19 cellular contexts compared by ENCODE assay signal in the genomic region with DNA sequence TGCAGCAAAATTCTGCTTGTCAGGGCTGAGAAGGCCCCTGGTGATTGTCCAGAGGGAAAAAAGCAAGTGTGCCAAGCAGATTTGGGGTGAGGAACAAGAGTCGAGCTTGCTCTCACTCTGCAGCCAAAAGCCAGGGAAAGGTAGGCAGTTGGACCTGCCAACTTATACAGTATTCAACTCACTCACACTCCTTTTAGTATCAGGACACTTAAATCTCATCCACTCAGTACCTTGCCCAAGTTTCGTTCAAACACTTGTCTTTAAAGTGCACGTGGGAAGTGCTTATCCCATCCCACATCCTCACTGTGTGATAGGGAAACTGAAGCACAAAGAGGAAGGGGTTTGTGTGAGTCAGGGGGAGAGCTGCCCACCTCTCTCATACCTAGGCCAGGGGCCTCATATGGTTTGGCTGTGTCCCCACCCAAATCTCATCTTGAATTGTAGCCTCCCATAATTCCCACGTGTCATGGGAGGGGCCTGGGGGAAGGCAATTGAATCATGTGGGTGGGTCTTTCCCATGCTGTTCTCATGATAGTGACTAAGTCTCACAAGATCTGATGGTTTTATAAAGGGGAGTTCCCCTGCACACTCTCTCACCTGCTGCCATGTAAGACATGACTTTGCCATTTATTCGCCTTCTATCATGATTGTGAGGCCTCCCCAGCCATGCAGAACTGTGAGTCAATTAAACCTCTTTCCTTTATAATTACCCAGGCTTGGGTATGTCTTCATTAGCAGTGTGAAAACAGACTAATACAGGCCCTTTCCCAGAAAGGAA. TPM values are rescaled to one million over a fixed set of nuclear protein-coding genes. Genes with fewer than 3 reads are reported as not detected.
DNase-seq lines count a peak whose midpoint lies in the region; TF ChIP-seq lines count a peak whose summit lies in the region.
"Had no signal": no experiment of that assay in that cellular context is flagged by ENCODE, and none has a peak within 500 bp of the region (broad histone marks: within the 10 kb centered on the region; RNA-seq: fewer than 3 reads in every experiment).

No MANE protein-coding gene starts in this region.

- H3K27ac Mint-ChIP-seq in brain (peak overlapping the region in 4 of 5 experiments; percentile 73 to 95 (median 94)), neural progenitor cell (no peak overlapping the region)
- H3K27ac Mint-ChIP-seq: GM23338, HFFc6 had no signal

- H3K4me2 ChIP-seq in neural progenitor cell = peak overlapping the region; percentile 49
- H3K4me2 ChIP-seq: A549, GM23338, PC-9 had no signal

- peaks cover 16 to 52% (median 28%) of the 10 kb centered on the region in 5 experiments for H3K9me3 Mint-ChIP-seq in brain
- peaks cover 24% of the 10 kb centered on the region for H3K9me3 Mint-ChIP-seq in neural progenitor cell

- in situ Hi-C loops in Caki2 (cut with HindIII; ENCODE audit: low pct_unique_long_range_greater_than_20kb, low sequenced_read_pairs) = no loop called here

- peaks cover 30% of the 10 kb centered on the region for H3K4me1 ChIP-seq in neural progenitor cell
- peaks cover 0 to 3% of the 10 kb centered on the region in 2 donors for H3K4me1 ChIP-seq in thyroid gland
- H3K4me1 ChIP-seq: A549 had no signal

- H3K4me1 Mint-ChIP-seq in brain (peaks cover 37% of the 10 kb centered on the region), neural progenitor cell (peaks cover 24% of the 10 kb centered on the region)
- H3K4me1 Mint-ChIP-seq: GM23338 had no signal

- H3K27me3 Mint-ChIP-seq in brain (peaks cover 6% of the 10 kb centered on the region), neural progenitor cell (ENCODE audit: insufficient read depth, low read depth) (peaks cover 17% of the 10 kb centered on the region)

- H3K9me3 ChIP-seq in neural progenitor cell (ENCODE audit: low read depth) (no peaks in the 10 kb centered on the region), thyroid gland (no peaks in the 10 kb centered on the region)

- H3K4me3 Mint-ChIP-seq in brain (peak overlapping the region in 1 of 5 experiments; percentile 20), neural progenitor cell (no peak overlapping the region)
- H3K4me3 Mint-ChIP-seq: GM23338, HFFc6 had no signal

- TF ChIP-seq CTCF in brain (conservative IDR thresholded peaks at IDR 0.05) = no peak
- TF ChIP-seq CTCF in neural progenitor cell (IDR thresholded peaks at IDR 0.05) = no peak
- no peak for TF ChIP-seq CTCF in thyroid gland (IDR thresholded peaks at IDR 0.05)

- no peaks in the 10 kb centered on the region for H3K36me3 Mint-ChIP-seq in brain
- H3K36me3 Mint-ChIP-seq in neural progenitor cell = no peaks in the 10 kb centered on the region

- no peak overlapping the region for H2AFZ ChIP-seq in neural progenitor cell (replicated peaks)
- H2AFZ ChIP-seq: GM23338, PC-9 had no signal

- H3K79me2 ChIP-seq in neural progenitor cell (ENCODE audit: low read depth) = no peaks in the 10 kb centered on the region

- no peaks in the 10 kb centered on the region for H3K36me3 ChIP-seq in neural progenitor cell
- no peaks in the 10 kb centered on the region for H3K36me3 ChIP-seq in thyroid gland

- peak; percentile 28 for DNase-seq in activated CD8-positive, alpha-beta memory T cell treated with anti-CD3 and anti-CD28 coated beads for 24 hours
- no peak for DNase-seq in activated CD8-positive, alpha-beta memory T cell treated with anti-CD3 and anti-CD28 coated beads, Interleukin-2, amount 50 U/mL, for 4 hours
- DNase-seq in Caki2 (ENCODE audit: low read depth) (peak; percentile 34), neural progenitor cell (ENCODE audit: low spot score) (no peak), NCI-H128 (lab: John Stamatoyannopoulos, UW; ENCODE audit: unreplicated experiment) (no peak), thyroid gland (no peak)
- DNase-seq: C1 segment of cervical spinal cord, DMS 273 treated with DMSO at 0.1 percent for 48 hours, GDM1, HFFc6, NCI-H1105 treated with DMSO at 0.1 percent for 48 hours, NCI-H187 treated with DMSO at 0.1 percent for 48 hours, NCI-H2171, NCI-H446 treated with DMSO at 0.1 percent for 48 hours, NCI-H82, PC-9 had no signal

- H3K4me3 ChIP-seq in neural progenitor cell (no peak overlapping the region), thyroid gland (replicated peaks in 1 of 3) (no peak overlapping the region)
- H3K4me3 ChIP-seq: A549, GM23338, PC-9 had no signal

- TF ChIP-seq POLR2A in thyroid gland (IDR thresholded peaks at IDR 0.05) = no peak

- intact Hi-C loops in thyroid gland (cut with DNase I) = no loop called here

- WGBS in thyroid gland, 2 donors = 65 to 72% methylated on average over 5 of the region's 5 CpGs

- no peak overlapping the region for H3K9ac ChIP-seq in neural progenitor cell

- H4K20me1 ChIP-seq in neural progenitor cell (ENCODE audit: low read depth) = no peaks in the 10 kb centered on the region

- peaks cover 28% of the 10 kb centered on the region for H3F3A ChIP-seq in neural progenitor cell (ENCODE audit: low read depth)

- H3K27me3 ChIP-seq in neural progenitor cell (peaks cover 6% of the 10 kb centered on the region), thyroid gland (no peaks in the 10 kb centered on the region)

- H3K27ac ChIP-seq in neural progenitor cell (peak overlapping the region; percentile 43), thyroid gland (no peak overlapping the region)
- H3K27ac ChIP-seq: A549, PC-9 had no signal

RNA-seq across cellular contexts. Expression of a gene that starts 25.6 kb away (rescaled TPM):
- not detected in 2 replicates for total RNA-seq in Caki2 (2014; rRNA removed; shearing (Covaris generic); ENCODE audit: low replicate concordance)
- polyA plus RNA-seq in brain (ENCODE audit: insufficient read depth, low read depth, low replicate concordance) = not detected
- total RNA-seq in neural progenitor cell (ENCODE audit: low replicate concordance) = not detected in 2 replicates
- not detected for total RNA-seq in thyroid gland
- total RNA-seq: GM23338, HFFc6, PC-9 had no signal
- polyA plus RNA-seq: A549, GM23338 had no signal

Comparison
In these comparisons a context has a peak if more than half of its experiments do, and no peak if none do; other contexts are left out.
1. DNase-seq: peak in activated CD8-positive, alpha-beta memory T cell treated with anti-CD3 and anti-CD28 coated beads for 24 hours (single experiment) and Caki2 (single experiment); none in activated CD8-positive, alpha-beta memory T cell treated with anti-CD3 and anti-CD28 coated beads, Interleukin-2, amount 50 U/mL, for 4 hours (single experiment), neural progenitor cell (single experiment), NCI-H128 (single experiment) and thyroid gland (0 of 2).